ENCODE assay signal across 8 cellular contexts in genomic region chr17:28041068-28041843, GRCh38. TPM values are rescaled to one million over a fixed set of nuclear protein-coding genes. Genes with fewer than 3 reads are reported as not detected.
DNase-seq lines count a peak whose midpoint lies in the region; ATAC-seq and TF ChIP-seq lines count a peak whose summit lies in the region.

No MANE protein-coding gene starts in this region.

- H3K27ac ChIP-seq in fibroblast of lung (ENCODE audit: insufficient read depth, low read length): no peak overlapping the region
- peak overlapping the region; percentile 71 for H3K27ac ChIP-seq in naive thymus-derived CD4-positive, alpha-beta T cell (ENCODE audit: low read depth, low read length)

- H3K4me1 ChIP-seq in fibroblast of lung (ENCODE audit: control insufficient read depth, extremely low read depth, insufficient read depth, low read length): peaks cover 2% of the 10 kb centered on the region
- peaks cover 28 to 40% of the 10 kb centered on the region in 2 donors for H3K4me1 ChIP-seq in naive thymus-derived CD4-positive, alpha-beta T cell (ENCODE audit: control insufficient read depth in 2 of 2, insufficient read depth in 2 of 2, low read length in 2 of 2)

- H2AFZ ChIP-seq in fibroblast of lung (ENCODE audit: low read length): peak overlapping the region; percentile 88

- H3K36me3 ChIP-seq in fibroblast of lung (ENCODE audit: control insufficient read depth, insufficient read depth, low read length): no peaks in the 10 kb centered on the region
- H3K36me3 ChIP-seq in naive thymus-derived CD4-positive, alpha-beta T cell (ENCODE audit: control insufficient read depth in 2 of 3, insufficient read depth in 3 of 3, low read length in 3 of 3): no peaks in the 10 kb centered on the region

- ATAC-seq in activated T-helper 17 cell treated with anti-CD3 and anti-CD28 coated beads, Interleukin-2, amount 50 U/mL, for 72 hours (replicated peaks): peak; percentile 96
- ATAC-seq in naive thymus-derived CD4-positive, alpha-beta T cell: peak; percentile 96
- ATAC-seq in stimulated activated memory B cell treated with anti-CD40 and anti-IgM and Interleukin-4, amounts not matched to agents 10 μg/mL and 1 μg/mL and 100 μg/mL, for 72 hours: peak; percentile 98

- H3K9ac ChIP-seq in fibroblast of lung (ENCODE audit: insufficient read depth, low read length): peak overlapping the region; percentile 79

- no peak for TF ChIP-seq CTCF in fibroblast of lung (conservative IDR thresholded peaks at IDR 0.05 in 1 of 2, IDR thresholded peaks at IDR 0.05 in 1 of 2; ENCODE audit: low read depth in 1 of 2, low read length in 2 of 2)

- intact Hi-C loops in naive thymus-derived CD4-positive, alpha-beta T cell (cut with micrococcal nuclease): loop anchor here (1.0 to 10.0 kb wide), 11 partner anchors 30 to 911 kb away; partner anchors contain the start of genes IFT20 (in 2 of the 2), LYRM9 (in 2 of the 2), TMEM97 (in 2 of the 2) and TNFAIP1 (in 2 of the 2)

- H3K36me3 Mint-ChIP-seq in activated T-helper 17 cell treated with anti-CD3 and anti-CD28 coated beads, Interleukin-2, amount 50 U/mL, for 72 hours (ENCODE audit: low read depth): no peaks in the 10 kb centered on the region
- H3K36me3 Mint-ChIP-seq in naive thymus-derived CD4-positive, alpha-beta T cell: peaks cover 0 to 21% (median 3%) of the 10 kb centered on the region in 5 donors
- peaks cover 12% of the 10 kb centered on the region for H3K36me3 Mint-ChIP-seq in stimulated activated memory B cell treated with anti-CD40 and anti-IgM and Interleukin-4, amounts not matched to agents 10 μg/mL and 1 μg/mL and 100 μg/mL, for 72 hours

- peaks cover 33% of the 10 kb centered on the region for H3K4me1 Mint-ChIP-seq in activated T-helper 17 cell treated with anti-CD3 and anti-CD28 coated beads, Interleukin-2, amount 50 U/mL, for 72 hours
- peaks cover 35 to 65% (median 60%) of the 10 kb centered on the region in 7 donors for H3K4me1 Mint-ChIP-seq in naive thymus-derived CD4-positive, alpha-beta T cell
- H3K4me1 Mint-ChIP-seq in stimulated activated memory B cell treated with anti-CD40 and anti-IgM and Interleukin-4, amounts not matched to agents 10 μg/mL and 1 μg/mL and 100 μg/mL, for 72 hours: peaks cover 57% of the 10 kb centered on the region

- no peak overlapping the region for H3K4me2 ChIP-seq in fibroblast of lung (ENCODE audit: extremely low read depth, insufficient read depth, low read length)

- no peaks in the 10 kb centered on the region for H3K9me3 ChIP-seq in fibroblast of lung (ENCODE audit: control insufficient read depth, insufficient read depth, low read depth, low read length)
- no peaks in the 10 kb centered on the region for H3K9me3 ChIP-seq in naive thymus-derived CD4-positive, alpha-beta T cell (ENCODE audit: control insufficient read depth in 2 of 3, low read length in 3 of 3)

- H3K27me3 ChIP-seq in fibroblast of lung (ENCODE audit: control insufficient read depth, insufficient read depth, low read length): no peaks in the 10 kb centered on the region
- no peaks in the 10 kb centered on the region for H3K27me3 ChIP-seq in naive thymus-derived CD4-positive, alpha-beta T cell (ENCODE audit: control insufficient read depth in 2 of 2, insufficient read depth in 2 of 2, low read length in 2 of 2)

- CTCF ChIA-PET in naive thymus-derived CD4-positive, alpha-beta T cell (lab: Charles Lee): no interaction called here

- H3K79me2 ChIP-seq in fibroblast of lung (ENCODE audit: control insufficient read depth, insufficient read depth, low read length): peaks cover 36% of the 10 kb centered on the region

- POLR2A ChIA-PET in naive thymus-derived CD4-positive, alpha-beta T cell (lab: Charles Lee): interaction anchor here (0.7 to 1.4 kb wide), 6 partner anchors 9 to 41 kb away, joined by 3 to 4 read pairs (median 3); no protein-coding TSS in a partner anchor

- peaks cover 1% of the 10 kb centered on the region for H4K20me1 ChIP-seq in fibroblast of lung (ENCODE audit: control insufficient read depth, extremely low read depth, insufficient read depth, low read length)

- peak; percentile 100 for DNase-seq in EH (ENCODE audit: low read depth)
- peak; percentile 98 for DNase-seq in GOT3 (lab: John Stamatoyannopoulos, UW)
- DNase-seq in LHCN-M2 (ENCODE audit: low read depth): peak; percentile 99
- peak; percentile 99 for DNase-seq in RPMI7951 (ENCODE audit: low read depth)
- peak; percentile 100 for DNase-seq in fibroblast of lung (ENCODE audit: low read depth in 2 of 2)
- peak; percentile 94 to 99 (median 99) for DNase-seq in naive thymus-derived CD4-positive, alpha-beta T cell

- H3K9me3 Mint-ChIP-seq in activated T-helper 17 cell treated with anti-CD3 and anti-CD28 coated beads, Interleukin-2, amount 50 U/mL, for 72 hours: no peaks in the 10 kb centered on the region
- H3K9me3 Mint-ChIP-seq in naive thymus-derived CD4-positive, alpha-beta T cell: peaks cover 0 to 4% (median 0%) of the 10 kb centered on the region in 11 donors
- no peaks in the 10 kb centered on the region for H3K9me3 Mint-ChIP-seq in stimulated activated memory B cell treated with anti-CD40 and anti-IgM and Interleukin-4, amounts not matched to agents 10 μg/mL and 1 μg/mL and 100 μg/mL, for 72 hours

- peak overlapping the region; percentile 66 for H3K27ac Mint-ChIP-seq in activated T-helper 17 cell treated with anti-CD3 and anti-CD28 coated beads, Interleukin-2, amount 50 U/mL, for 72 hours
- peak overlapping the region; percentile 75 to 93 (median 88) for H3K27ac Mint-ChIP-seq in naive thymus-derived CD4-positive, alpha-beta T cell
- H3K27ac Mint-ChIP-seq in stimulated activated memory B cell treated with anti-CD40 and anti-IgM and Interleukin-4, amounts not matched to agents 10 μg/mL and 1 μg/mL and 100 μg/mL, for 72 hours: peak overlapping the region; percentile 64

- H3K27me3 Mint-ChIP-seq in activated T-helper 17 cell treated with anti-CD3 and anti-CD28 coated beads, Interleukin-2, amount 50 U/mL, for 72 hours: no peaks in the 10 kb centered on the region
- H3K27me3 Mint-ChIP-seq in naive thymus-derived CD4-positive, alpha-beta T cell: peaks cover 0 to 16% (median 0%) of the 10 kb centered on the region in 5 donors
- H3K27me3 Mint-ChIP-seq in stimulated activated memory B cell treated with anti-CD40 and anti-IgM and Interleukin-4, amounts not matched to agents 10 μg/mL and 1 μg/mL and 100 μg/mL, for 72 hours: no peaks in the 10 kb centered on the region

- H3K4me3 ChIP-seq in fibroblast of lung (replicated peaks in 1 of 4; ENCODE audit: control extremely low read depth in 1 of 4, insufficient read depth in 1 of 4, low read depth in 3 of 4, low read length in 4 of 4): peak overlapping the region; percentile 60 to 82 (median 66)
- peak overlapping the region; percentile 45 for H3K4me3 ChIP-seq in naive thymus-derived CD4-positive, alpha-beta T cell (ENCODE audit: low read length)

- H3K4me3 Mint-ChIP-seq in activated T-helper 17 cell treated with anti-CD3 and anti-CD28 coated beads, Interleukin-2, amount 50 U/mL, for 72 hours: peak overlapping the region; percentile 71
- peak overlapping the region; percentile 82 to 92 (median 88) for H3K4me3 Mint-ChIP-seq in naive thymus-derived CD4-positive, alpha-beta T cell
- H3K4me3 Mint-ChIP-seq in stimulated activated memory B cell treated with anti-CD40 and anti-IgM and Interleukin-4, amounts not matched to agents 10 μg/mL and 1 μg/mL and 100 μg/mL, for 72 hours: peak overlapping the region; percentile 93

RNA-seq across cellular contexts. Expression of gene NLK, which starts 1.2 kb away (rescaled TPM):
- total RNA-seq in LHCN-M2 (2014; rRNA removed): 12.0 and 15.4 TPM in 2 replicates
- 4.9 TPM for polyA plus RNA-seq in LHCN-M2 (2012)
- 10.4 and 14.3 TPM in 2 replicates for total RNA-seq in RPMI7951 (2014; rRNA removed; shearing (Covaris generic))
- 10 to 100 TPM in 1 of 2 donors, 1 to 10 TPM in 1; 8.2 to 11.6 TPM for total RNA-seq in activated T-helper 17 cell treated with anti-CD3 and anti-CD28 coated beads, Interleukin-2, amount 50 U/mL, for 72 hours
- total RNA-seq in fibroblast of lung: 11.6 and 14.4 TPM in 2 replicates
- 13.1 and 16.1 TPM in 2 replicates for polyA plus RNA-seq in fibroblast of lung
- 6.6 and 7.4 TPM in 2 replicates for polyA plus RNA-seq in fibroblast of lung (2012)
- polyA minus RNA-seq in fibroblast of lung (ENCODE audit: low replicate concordance): 17.0 and 56.1 TPM in 2 replicates
- 10 to 100 TPM; 12.9 to 19.2 (median 18.0) TPM for total RNA-seq in naive thymus-derived CD4-positive, alpha-beta T cell
- polyA plus RNA-seq in naive thymus-derived CD4-positive, alpha-beta T cell: 1 to 10 TPM; 1.0 to 2.1 TPM
